9 cellular contexts compared by ENCODE assay signal in genomic region chr1:16013220-16013907, GRCh38. TPM values are rescaled to one million over a fixed set of nuclear protein-coding genes. Genes with fewer than 3 reads are reported as not detected.
DNase-seq lines count a peak whose midpoint lies in the region; ATAC-seq and TF ChIP-seq lines count a peak whose summit lies in the region.
"Had no signal": no experiment of that assay in that cellular context is flagged by ENCODE, and none has a peak within 500 bp of the region (broad histone marks: within the 10 kb centered on the region; RNA-seq: fewer than 3 reads in every experiment).

No MANE protein-coding gene starts in this region.

- peak overlapping the region; percentile 62 for H3K4me3 ChIP-seq in DOHH2 (ENCODE audit: low read length)
- peak overlapping the region; percentile 32 for H3K4me3 ChIP-seq in KMS-11 (IDR thresholded peaks at IDR 0.05; ENCODE audit: insufficient read depth, low read depth, low read length)
- H3K4me3 ChIP-seq in fibroblast of pulmonary artery (replicated peaks; ENCODE audit: low read depth, low read length) = peak overlapping the region; percentile 31
- no peak overlapping the region for H3K4me3 ChIP-seq in neuronal stem cell (ENCODE audit: low read length in 2 of 2)
- H3K4me3 ChIP-seq in tibial nerve = peak overlapping the region; percentile 8 to 48 (median 28)

- WGBS in neuronal stem cell (ENCODE audit: extremely low coverage in 2 of 2, insufficient read length in 2 of 2, insufficient replicate concordance in 1 of 2), 2 donors = no CpG with 5 or more reads among the region's 28 CpGs
- 15 to 21% methylated on average over 19 to 22 of the region's 28 CpGs for WGBS in tibial nerve, 2 donors

- DNase-seq in activated T-cell treated with anti-CD3 and anti-CD28 coated beads for 1 hour (ENCODE audit: low read depth) = peak; percentile 34
- DNase-seq in fibroblast of pulmonary artery (ENCODE audit: low read depth) = peak; percentile 65
- DNase-seq in neuronal stem cell (ENCODE audit: low spot score) = no peak
- DNase-seq in tibial nerve (ENCODE audit: low spot score in 2 of 2) = no peak
- no peak for DNase-seq in GM19240 (ENCODE audit: insufficient read length, low spot score)

- TF ChIP-seq CTCF in DOHH2 (IDR thresholded peaks at IDR 0.05; ENCODE audit: low read depth, low read length, poor library complexity, severe bottlenecking) (no peak), KMS-11 (conservative IDR thresholded peaks at IDR 0.05; ENCODE audit: low read depth, low read length) (no peak), fibroblast of pulmonary artery (IDR thresholded peaks at IDR 0.05; ENCODE audit: low read length, missing control alignments) (no peak), tibial nerve (IDR thresholded peaks at IDR 0.05) (no peak)

- H4K20me1 ChIP-seq in DOHH2 (ENCODE audit: control insufficient read depth, insufficient read depth, low read depth, low read length) (no peaks in the 10 kb centered on the region), KMS-11 (ENCODE audit: insufficient read depth) (no peaks in the 10 kb centered on the region)

- H3K27me3 ChIP-seq in DOHH2 (ENCODE audit: control insufficient read depth, low read length) = peaks cover 20% of the 10 kb centered on the region
- H3K27me3 ChIP-seq in KMS-11 (ENCODE audit: insufficient read depth, low read depth) = no peaks in the 10 kb centered on the region
- peaks cover 0 to 69% (median 31%) of the 10 kb centered on the region in 3 experiments for H3K27me3 ChIP-seq in neuronal stem cell (ENCODE audit: control insufficient read depth in 3 of 3, insufficient read depth in 3 of 3, low read depth in 1 of 3, low read length in 3 of 3)
- H3K27me3 ChIP-seq in tibial nerve = no peaks in the 10 kb centered on the region

- H3K14ac ChIP-seq in neuronal stem cell (ENCODE audit: low read length) = no peak overlapping the region

- peak overlapping the region; percentile 82 for H3K23ac ChIP-seq in neuronal stem cell (ENCODE audit: low read depth, low read length, poor library complexity)

- H3K79me1 ChIP-seq in neuronal stem cell (ENCODE audit: low read depth, low read length) = peaks cover 2% of the 10 kb centered on the region

- H3K18ac ChIP-seq in neuronal stem cell (ENCODE audit: low read length) = peak overlapping the region; percentile 60

- peak in 1 of 2 donors; percentile 6 for TF ChIP-seq EP300 in tibial nerve (IDR thresholded peaks at IDR 0.05)

- peak overlapping the region; percentile 91 for H2AK5ac ChIP-seq in neuronal stem cell (ENCODE audit: low read depth, low read length)

- H3K4ac ChIP-seq in neuronal stem cell (ENCODE audit: low read length) = no peak overlapping the region

- H4K91ac ChIP-seq in neuronal stem cell (ENCODE audit: low read depth, low read length, poor library complexity) = no peak overlapping the region

- H3K9me3 ChIP-seq in DOHH2 (ENCODE audit: control insufficient read depth, insufficient read depth, low read length) = no peaks in the 10 kb centered on the region
- H3K9me3 ChIP-seq in neuronal stem cell (replicated peaks in 1 of 2; ENCODE audit: control insufficient read depth in 2 of 2, insufficient read depth in 1 of 2, low read depth in 1 of 2, low read length in 2 of 2) = no peaks in the 10 kb centered on the region
- H3K9me3 ChIP-seq in tibial nerve = no peaks in the 10 kb centered on the region

- no peak overlapping the region for H2BK5ac ChIP-seq in neuronal stem cell (ENCODE audit: low read length)

- no peak overlapping the region for H2BK120ac ChIP-seq in neuronal stem cell (ENCODE audit: low read depth, low read length)

- H3K79me2 ChIP-seq in DOHH2 (ENCODE audit: control insufficient read depth, low read length) (no peaks in the 10 kb centered on the region), KMS-11 (ENCODE audit: insufficient read depth, low read depth) (no peaks in the 10 kb centered on the region)

- H3K27ac ChIP-seq in DOHH2 (ENCODE audit: low read depth, low read length) (no peak overlapping the region), KMS-11 (peak overlapping the region; percentile 69), neuronal stem cell (replicated peaks; ENCODE audit: low read length) (no peak overlapping the region), tibial nerve (peak overlapping the region; percentile 46 to 80 (median 54))

- peaks cover 32% of the 10 kb centered on the region for H3K4me1 ChIP-seq in DOHH2 (ENCODE audit: control insufficient read depth, low read length)
- peaks cover 60% of the 10 kb centered on the region for H3K4me1 ChIP-seq in KMS-11 (ENCODE audit: low read depth, poor library complexity, severe bottlenecking)
- H3K4me1 ChIP-seq in neuronal stem cell (ENCODE audit: control insufficient read depth in 2 of 2, insufficient read depth in 1 of 2, low read depth in 1 of 2, low read length in 2 of 2) = peaks cover 9 to 17% of the 10 kb centered on the region in 2 donors
- H3K4me1 ChIP-seq in tibial nerve = peaks cover 0 to 62% (median 17%) of the 10 kb centered on the region in 4 donors

- no peaks in the 10 kb centered on the region for H3F3A ChIP-seq in DOHH2 (ENCODE audit: control insufficient read depth, insufficient read depth)

- no peak overlapping the region for H4K8ac ChIP-seq in neuronal stem cell (ENCODE audit: low read depth, low read length)

- peak overlapping the region; percentile 76 for H3K9ac ChIP-seq in KMS-11
- H3K9ac ChIP-seq in neuronal stem cell (ENCODE audit: low read depth, low read length, poor library complexity) = no peak overlapping the region

- H3K4me2 ChIP-seq in DOHH2 (ENCODE audit: low read length) (peak overlapping the region; percentile 66), KMS-11 (peak overlapping the region; percentile 94), neuronal stem cell (ENCODE audit: insufficient read depth, low read length, poor library complexity, severe bottlenecking) (peak overlapping the region; percentile 48)

- H2BK15ac ChIP-seq in neuronal stem cell (ENCODE audit: low read length) = no peak overlapping the region

- H3K36me3 ChIP-seq in DOHH2 (ENCODE audit: control insufficient read depth, low read length) (no peaks in the 10 kb centered on the region), KMS-11 (ENCODE audit: insufficient read depth) (no peaks in the 10 kb centered on the region), neuronal stem cell (replicated peaks in 1 of 2; ENCODE audit: control insufficient read depth in 2 of 2, insufficient read depth in 2 of 2, low read length in 2 of 2) (no peaks in the 10 kb centered on the region), tibial nerve (no peaks in the 10 kb centered on the region)

- TF ChIP-seq POLR2A in tibial nerve (IDR thresholded peaks at IDR 0.05) = no peak

- H3K9me2 ChIP-seq in DOHH2 (replicated peaks; ENCODE audit: control insufficient read depth, low read length) = no peaks in the 10 kb centered on the region

- ATAC-seq in GM21447 (IDR thresholded peaks at IDR 0.05; ENCODE audit: unreplicated experiment) = no peak

- peak overlapping the region; percentile 78 for H2AFZ ChIP-seq in KMS-11 (ENCODE audit: low read depth)
- peak overlapping the region; percentile 84 for H2AFZ ChIP-seq in neuronal stem cell (ENCODE audit: low read length)

- no peak overlapping the region for H2BK12ac ChIP-seq in neuronal stem cell (ENCODE audit: low read length)

RNA-seq across cellular contexts. Expression of gene HSPB7, which starts 4.5 kb away (rescaled TPM):
- not detected for polyA plus RNA-seq in neuronal stem cell (2013, experiment 1 of 2)
- polyA plus RNA-seq in neuronal stem cell (2013, experiment 2 of 2) = not detected
- total RNA-seq in tibial nerve = 10 to 100 TPM; 10.4 to 42.6 (median 27.6) TPM
- total RNA-seq: NCI-H460 had no signal

RNA-seq across cellular contexts. Expression of gene CLCNKA, which starts 8.5 kb away (rescaled TPM):
- 0.13 TPM for polyA plus RNA-seq in neuronal stem cell (2013, experiment 1 of 2)
- 0.08 TPM for polyA plus RNA-seq in neuronal stem cell (2013, experiment 2 of 2)
- not detected for total RNA-seq in tibial nerve
- total RNA-seq: NCI-H460 had no signal

RNA-seq across cellular contexts. Expression of gene SRARP, which starts 9.3 kb away (rescaled TPM):
- not detected for polyA plus RNA-seq in neuronal stem cell (2013, experiment 1 of 2)
- not detected for polyA plus RNA-seq in neuronal stem cell (2013, experiment 2 of 2)
- total RNA-seq in tibial nerve = under 1 TPM in 2 of 4 donors, not detected in 2; 0.39 to 0.90 TPM
- total RNA-seq: NCI-H460 had no signal

RNA-seq across cellular contexts. Expression of gene CLCNKB, which starts 30.2 kb away (rescaled TPM):
- 2.9 TPM for polyA plus RNA-seq in neuronal stem cell (2013, experiment 1 of 2)
- 2.7 TPM for polyA plus RNA-seq in neuronal stem cell (2013, experiment 2 of 2)
- total RNA-seq in tibial nerve = 1 to 10 TPM in 1 of 4 donors, under 1 TPM in 2, not detected in 1; 0.39 to 3.1 (median 0.44) TPM

RNA-seq across cellular contexts. Expression of gene ZBTB17, which starts 37.5 kb away (rescaled TPM):
- 26.5 TPM for polyA plus RNA-seq in neuronal stem cell (2013, experiment 1 of 2)
- 28.4 TPM for polyA plus RNA-seq in neuronal stem cell (2013, experiment 2 of 2)
- total RNA-seq in tibial nerve = 10 to 100 TPM; 34.5 to 85.2 (median 52.4) TPM

Comparison
In these comparisons a context has a peak if more than half of its experiments do, and no peak if none do; other contexts are left out.
1. H3K27ac ChIP-seq: peak in KMS-11 (single experiment) and tibial nerve (4 of 4); none in DOHH2 (single experiment) and neuronal stem cell (single experiment).
2. H3K4me3 ChIP-seq: peak in DOHH2 (single experiment), KMS-11 (single experiment), fibroblast of pulmonary artery (single experiment) and tibial nerve (4 of 4); none in neuronal stem cell (0 of 2).
3. DNase-seq: peak in activated T-cell treated with anti-CD3 and anti-CD28 coated beads for 1 hour (single experiment) and fibroblast of pulmonary artery (single experiment); none in neuronal stem cell (single experiment), tibial nerve (0 of 2) and GM19240 (single experiment).
4. Peak in every context shown above with its lines, with median percentiles within 50 percentile points of each other: H3K4me2 ChIP-seq.